In genomic region chr2:118014492-118014824, GRCh38 we compare ENCODE assay signal across 8 cellular contexts. TPM values are rescaled to one million over a fixed set of nuclear protein-coding genes. Genes with fewer than 3 reads are reported as not detected.
A peak's percentile ranks its signal among the peaks of the same experiment; 100 is the strongest.
DNase-seq lines count a peak whose midpoint lies in the region; ATAC-seq, FAIRE-seq and TF ChIP-seq lines count a peak whose summit lies in the region.

No MANE protein-coding gene starts in this region.

- peak overlapping the region; percentile 79 to 100 (median 90) for H3K4me3 ChIP-seq in heart left ventricle
- peak overlapping the region; percentile 42 to 99 (median 60) for H3K4me3 ChIP-seq in adrenal gland
- peak overlapping the region; percentile 73 to 99 (median 96) for H3K4me3 ChIP-seq in HepG2 (replicated peaks in 1 of 3; ENCODE audit: insufficient read depth in 1 of 3, low read depth in 2 of 3, low read length in 3 of 3)
- peak overlapping the region; percentile 74 to 95 (median 84) for H3K4me3 ChIP-seq in tibial nerve

- H3K36me3 ChIP-seq in heart left ventricle, result no peaks in the 10 kb centered on the region
- no peaks in the 10 kb centered on the region for H3K36me3 ChIP-seq in adrenal gland (replicated peaks in 1 of 2)
- no peaks in the 10 kb centered on the region for H3K36me3 ChIP-seq in HepG2 (replicated peaks in 1 of 2; ENCODE audit: control insufficient read depth in 1 of 2, insufficient read depth in 2 of 2, low read length in 2 of 2)
- no peaks in the 10 kb centered on the region for H3K36me3 ChIP-seq in tibial nerve

- no peaks in the 10 kb centered on the region for H3K9me3 ChIP-seq in heart left ventricle
- no peaks in the 10 kb centered on the region for H3K9me3 ChIP-seq in adrenal gland (replicated peaks in 1 of 3)
- H3K9me3 ChIP-seq in HepG2 (ENCODE audit: low read length), result no peaks in the 10 kb centered on the region
- H3K9me3 ChIP-seq in tibial nerve, result no peaks in the 10 kb centered on the region

- CTCF ChIA-PET in HepG2 (lab: Yijun Ruan, JAX; ENCODE audit: low intra/inter-chr PET ratio, low total read pairs), result no interaction called here

- TF ChIP-seq CTCF in heart left ventricle (IDR thresholded peaks at IDR 0.05) (no peak), adrenal gland (IDR thresholded peaks at IDR 0.05) (no peak), HepG2 (CRISPR knock-in tag; IDR thresholded peaks at IDR 0.05) (no peak), tibial nerve (IDR thresholded peaks at IDR 0.05) (no peak)

- peak overlapping the region; percentile 85 for H2AFZ ChIP-seq in HepG2 (ENCODE audit: low read length)

- H3K27ac ChIP-seq in heart left ventricle, result peak overlapping the region in 10 of 12 donors; percentile 90 to 98 (median 95)
- H3K27ac ChIP-seq in adrenal gland, result peak overlapping the region in 3 of 5 donors; percentile 11 to 96 (median 92)
- peak overlapping the region; percentile 46 for H3K27ac ChIP-seq in HepG2 (ENCODE audit: extremely low read length, insufficient read depth, low read length)
- peak overlapping the region in 2 of 4 donors; percentile 15 to 88 for H3K27ac ChIP-seq in tibial nerve

- DNase-seq in heart left ventricle, result no peak
- DNase-seq in cardiac septum (ENCODE audit: low spot score), result no peak
- no peak for DNase-seq in adrenal gland
- DNase-seq in HepG2 (ENCODE audit: low spot score), result no peak
- no peak for DNase-seq in tibial nerve (ENCODE audit: low spot score in 2 of 2)
- DNase-seq in retina, result no peak
- no peak for DNase-seq in SIG-M5 (lab: John Stamatoyannopoulos, UW)
- DNase-seq in RKO (ENCODE audit: low spot score), result no peak

- in situ Hi-C loops in HepG2 (cut with HindIII; ENCODE audit: extremely low pct_ligation_motif_present, low pct_unique_long_range_greater_than_20kb), result no loop called here

- 0 to 1% (median 0%) methylated on average over 8 to 17 of the region's 17 CpGs for WGBS in heart left ventricle, 4 donors
- 0 to 2% (median 1%) methylated on average over 7 to 17 of the region's 17 CpGs for WGBS in adrenal gland, 4 donors
- 1% methylated on average over 17 of the region's 17 CpGs for WGBS in HepG2 (ENCODE audit: low lambda C conversion rate)
- 0 to 1% methylated on average over 16 to 17 of the region's 17 CpGs for WGBS in tibial nerve, 2 donors

- TF ChIP-seq POLR2A in heart left ventricle (IDR thresholded peaks at IDR 0.05), result no peak
- no peak for TF ChIP-seq POLR2A in adrenal gland (IDR thresholded peaks at IDR 0.05)
- TF ChIP-seq POLR2A in HepG2 (IDR thresholded peaks at IDR 0.05; ENCODE audit: insufficient read depth in 1 of 2, low read depth in 2 of 2, low read length in 2 of 2), result no peak
- no peak for TF ChIP-seq POLR2A in tibial nerve (IDR thresholded peaks at IDR 0.05)

- POLR2A ChIA-PET in HepG2 (lab: Yijun Ruan, JAX), result interaction anchor here (0.9 to 1.4 kb wide), 6 partner anchors 10 to 200 kb away, joined by 4 to 11 read pairs (median 6); partner anchors contain the start of genes DDX18 and INSIG2

- no peak for FAIRE-seq in HepG2 (lab: Jason Lieb, UNC)

- intact Hi-C loops in heart left ventricle (cut with DNase I) (loop anchor here in 2 of 10 donors (10.0 kb wide), 1 partner anchor 200 kb away; the partner anchor contains the start of gene DDX18 (in 2 of the 2)), cardiac septum (cut with DNase I) (loop anchor here (5.0 kb wide), 1 partner anchor 73 kb away; the partner anchor contains the start of gene INSIG2), adrenal gland (cut with DNase I) (no loop called here), HepG2 (cut with micrococcal nuclease; ENCODE audit: unreplicated experiment) (no loop called here)

- peaks cover 4 to 46% (median 28%) of the 10 kb centered on the region in 12 donors for H3K4me1 ChIP-seq in heart left ventricle
- peaks cover 15 to 35% of the 10 kb centered on the region in 2 donors for H3K4me1 ChIP-seq in adrenal gland (replicated peaks in 1 of 2)
- peaks cover 29% of the 10 kb centered on the region for H3K4me1 ChIP-seq in HepG2 (ENCODE audit: insufficient read depth, low read length)
- H3K4me1 ChIP-seq in tibial nerve, result peaks cover 0 to 33% (median 19%) of the 10 kb centered on the region in 4 donors

- peaks cover 41% of the 10 kb centered on the region for H3K79me2 ChIP-seq in HepG2 (ENCODE audit: insufficient read depth, low read length)

- ATAC-seq in heart left ventricle (no peak), HepG2 (peak; percentile 37)

- peak overlapping the region; percentile 88 for H3K9ac ChIP-seq in HepG2 (ENCODE audit: insufficient read depth, low read depth, low read length)

- H3K27me3 ChIP-seq in heart left ventricle, result no peaks in the 10 kb centered on the region
- no peaks in the 10 kb centered on the region for H3K27me3 ChIP-seq in adrenal gland
- H3K27me3 ChIP-seq in HepG2 (ENCODE audit: control insufficient read depth in 1 of 2, insufficient read depth in 2 of 2, low read length in 2 of 2), result no peaks in the 10 kb centered on the region; a peak in 1 of 5 replicates
- no peaks in the 10 kb centered on the region for H3K27me3 ChIP-seq in tibial nerve

- peaks cover 25% of the 10 kb centered on the region for H4K20me1 ChIP-seq in HepG2 (ENCODE audit: insufficient read depth, low read length)

- TSS peak; percentile 90 for BruUV-seq in HepG2 (replicated peaks; lab: Mats Ljungman, UMichigan)

- H3K4me2 ChIP-seq in HepG2 (ENCODE audit: low read depth, low read length), result peak overlapping the region; percentile 81

- TF ChIP-seq EP300 in HepG2 (IDR thresholded peaks at IDR 0.05; ENCODE audit: low read depth in 2 of 2, low read length in 2 of 2), result no peak; a peak in 1 of 4 replicates
- TF ChIP-seq EP300 in HepG2 (CRISPR knock-in tag; IDR thresholded peaks at IDR 0.05; ENCODE audit: borderline replicate concordance), result no peak
- no peak for TF ChIP-seq EP300 in tibial nerve (IDR thresholded peaks at IDR 0.05)

- TF ChIP-seq RAD21 in HepG2 (CRISPR knock-in tag; IDR thresholded peaks at IDR 0.05), result no peak

TF ChIP-seq in HepG2, 621 proteins besides CTCF, POLR2A, EP300 and RAD21 (continues in another document):
- TF ChIP-seq ZZZ3 (CRISPR knock-in tag; IDR thresholded peaks at IDR 0.05; ENCODE audit: borderline replicate concordance), result no peak
- no peak for TF ChIP-seq ZSCAN12 (CRISPR knock-in tag; IDR thresholded peaks at IDR 0.05)
- TF ChIP-seq ZSCAN5A (CRISPR knock-in tag; IDR thresholded peaks at IDR 0.05; ENCODE audit: borderline replicate concordance), result no peak
- TF ChIP-seq ZKSCAN5 (CRISPR knock-in tag; IDR thresholded peaks at IDR 0.05), result no peak
- TF ChIP-seq HINFP (CRISPR knock-in tag; IDR thresholded peaks at IDR 0.05; ENCODE audit: low read depth), result 0 out of 2 replicates have a peak, but pooled peaks have one; percentile 0
- TF ChIP-seq ZNF138 (CRISPR knock-in tag; IDR thresholded peaks at IDR 0.05; ENCODE audit: low read depth), result 0 out of 2 replicates have a peak, but pooled peaks have one; percentile 46
- TF ChIP-seq ATF7 (IDR thresholded peaks at IDR 0.05), result no peak
- TF ChIP-seq ATF7 (CRISPR knock-in tag; IDR thresholded peaks at IDR 0.05), result 0 out of 2 replicates have a peak, but pooled peaks have one; percentile 7

RNA-seq across cellular contexts. Expression of gene CCDC93, which starts 0.6 kb away (rescaled TPM):
- 10 to 100 TPM; 15.6 to 47.6 (median 32.3) TPM for total RNA-seq in heart left ventricle
- polyA plus RNA-seq in heart left ventricle, result 10 to 100 TPM; 11.0 to 17.6 TPM
- 26.9 TPM for total RNA-seq in cardiac septum
- 10 to 100 TPM; 20.4 to 50.6 (median 34.6) TPM for total RNA-seq in adrenal gland
- polyA plus RNA-seq in adrenal gland, result 10 to 100 TPM; 10.9 to 32.4 (median 14.4) TPM
- total RNA-seq in HepG2 (2016; rRNA removed; fragmentation: Illumina TruSeq; extraction: Trizol), result 28.7 and 37.2 TPM in 2 replicates
- total RNA-seq in HepG2 (2016; cell fraction: cytosol; rRNA removed; fragmentation: Illumina TruSeq; extraction: Trizol; ENCODE audit: low read depth), result 4.8 and 7.0 TPM in 2 replicates
- 29.0 and 39.3 TPM in 2 replicates for total RNA-seq in HepG2 (2016; cell fraction: insoluble cytoplasmic fraction; rRNA removed; fragmentation: Illumina TruSeq; extraction: Trizol)
- 8.2 and 11.3 TPM in 2 replicates for total RNA-seq in HepG2 (2016; cell fraction: membrane; rRNA removed; fragmentation: Illumina TruSeq; extraction: Trizol)
- total RNA-seq in HepG2 (2016; cell fraction: nucleus; rRNA removed; fragmentation: Illumina TruSeq; extraction: Trizol), result 89.0 and 99.4 TPM in 2 replicates
- 53.2 and 58.5 TPM in 2 replicates for polyA plus RNA-seq in HepG2 (2011; rRNA removed)
- 11.3 and 14.8 TPM in 2 replicates for polyA plus RNA-seq in HepG2 (2011; cell fraction: cytosol; rRNA removed)
- polyA plus RNA-seq in HepG2 (2011; cell fraction: nucleus; rRNA removed), result 273 and 279 TPM in 2 replicates
- polyA plus RNA-seq in HepG2 (2012), result 43.0 and 43.1 TPM in 2 replicates
- 1.2 and 1.5 TPM in 2 replicates for polyA plus RNA-seq in HepG2 (2016; cell fraction: cytosol; fragmentation: Illumina TruSeq; extraction: Trizol; ENCODE audit: low read depth)
- 18.5 and 21.6 TPM in 2 replicates for polyA plus RNA-seq in HepG2 (2016; cell fraction: insoluble cytoplasmic fraction; fragmentation: Illumina TruSeq; extraction: Trizol; ENCODE audit: low read depth)
- polyA plus RNA-seq in HepG2 (2016; cell fraction: membrane; fragmentation: Illumina TruSeq; extraction: Trizol; ENCODE audit: low read depth), result 2.5 and 3.4 TPM in 2 replicates
- 177 and 193 TPM in 2 replicates for polyA plus RNA-seq in HepG2 (2016; cell fraction: nucleus; fragmentation: Illumina TruSeq; extraction: Trizol; ENCODE audit: insufficient read depth, low read depth)
- polyA minus RNA-seq in HepG2 (2011; rRNA and poly(A)+ RNA removed; ENCODE audit: low replicate concordance), result 12.3 and 25.2 TPM in 2 replicates
- polyA minus RNA-seq in HepG2 (2011; cell fraction: cytosol; rRNA and poly(A)+ RNA removed), result 11.3 and 12.0 TPM in 2 replicates
- polyA minus RNA-seq in HepG2 (2011; cell fraction: nucleus; rRNA and poly(A)+ RNA removed), result 141 and 162 TPM in 2 replicates
- total RNA-seq in tibial nerve, result 10 to 100 TPM; 17.3 to 30.3 (median 23.6) TPM
